ENCODE assay signal across 20 cellular contexts in the genomic region with DNA sequence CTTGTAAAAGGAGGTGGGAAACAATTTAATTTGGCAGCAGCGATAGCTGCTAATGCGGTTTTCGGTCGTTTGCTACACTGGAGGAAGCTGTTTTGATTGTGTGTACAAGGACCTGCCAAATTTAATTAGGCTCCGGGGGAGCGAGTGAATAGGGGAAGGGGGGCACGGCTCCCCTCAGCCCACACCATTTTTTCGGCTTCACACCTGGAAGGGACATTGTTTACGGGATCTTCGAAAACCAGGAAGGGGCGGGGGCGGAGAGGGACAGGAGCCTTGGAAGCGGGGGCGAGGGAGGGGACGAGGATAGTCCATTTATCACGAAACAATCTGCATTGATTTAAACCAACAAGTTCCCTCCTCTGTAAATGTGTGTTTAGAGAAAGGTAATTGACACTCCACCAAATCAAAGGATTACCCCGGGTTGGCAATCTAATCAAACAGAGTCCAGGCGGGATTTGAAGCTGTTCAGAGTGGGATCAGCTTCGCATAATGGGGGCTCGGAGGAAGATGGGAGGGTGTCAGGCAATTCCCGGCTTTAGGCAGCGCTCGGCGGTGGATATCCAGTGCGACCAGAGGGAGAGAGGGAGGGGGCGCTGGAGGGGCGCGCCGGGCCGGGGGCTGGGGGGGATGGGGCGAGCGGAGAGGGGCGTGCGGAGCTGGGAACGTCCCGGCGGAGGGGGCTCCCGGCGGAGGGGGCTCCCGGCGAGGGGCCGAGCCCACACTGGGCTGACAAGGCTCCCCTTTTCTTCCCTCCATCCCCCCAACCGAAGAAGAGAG. TPM values are rescaled to one million over a fixed set of nuclear protein-coding genes. Genes with fewer than 3 reads are reported as not detected.
DNase-seq lines count a peak whose midpoint lies in the region; ATAC-seq, FAIRE-seq and TF ChIP-seq lines count a peak whose summit lies in the region.
"Had no signal": no experiment of that assay in that cellular context is flagged by ENCODE, and none has a peak within 500 bp of the region (broad histone marks: within the 10 kb centered on the region; RNA-seq: fewer than 3 reads in every experiment).

No MANE protein-coding gene starts in this region.

- POLR2A ChIA-PET in A549 (lab: Yijun Ruan, JAX), result no interaction called here

- TF ChIP-seq RAD21 in A549 (conservative IDR thresholded peaks at IDR 0.05 in 1 of 2, IDR thresholded peaks at IDR 0.05 in 1 of 2), result no peak

- H4K8ac ChIP-seq in mesendoderm (ENCODE audit: low read depth, low read length), result no peak overlapping the region

- H3K4me1 ChIP-seq in A549 (no peaks in the 10 kb centered on the region), ES-I3 (ENCODE audit: insufficient read depth, low read length) (peaks cover 22% of the 10 kb centered on the region), mesendoderm (ENCODE audit: control insufficient read depth, low read depth, low read length) (peaks cover 12% of the 10 kb centered on the region), hepatocyte (ENCODE audit: insufficient read depth) (peaks cover 7% of the 10 kb centered on the region)
- H3K4me1 ChIP-seq: lower lobe of right lung had no signal

- no peak for TF ChIP-seq POLR2A in A549 (IDR thresholded peaks at IDR 0.05; ENCODE audit: low read length)

- peak overlapping the region; percentile 83 for H3K18ac ChIP-seq in mesendoderm (ENCODE audit: low read length)

- H3K27ac Mint-ChIP-seq in natural killer cell treated with Interleukin-12 subunit alpha and Interleukin-12 subunit beta and Interleukin-15 and Interleukin-18, amount 100 ng/mL, for 72 hours, result no peak overlapping the region
- H3K27ac Mint-ChIP-seq: stimulated activated effector memory CD8-positive, alpha-beta T cell treated with anti-CD3 and anti-CD28 coated beads, Interleukin-12 subunit alpha, Interleukin-12 subunit beta, amount 100 ng/mL, for 72 hours had no signal

- CTCF ChIA-PET in A549 (lab: Yijun Ruan, JAX), result interaction anchor here (1.4 kb wide), 1 partner anchor 273 kb away, joined by 3 read pairs; no protein-coding TSS in a partner anchor

- H3K4me3 ChIP-seq in A549 (no peak overlapping the region), mesendoderm (ENCODE audit: low read length) (no peak overlapping the region), hepatocyte (no peak overlapping the region)
- H3K4me3 ChIP-seq: esophagus muscularis mucosa, lower lobe of right lung, thyroid gland had no signal

- H4K20me1 ChIP-seq in hepatocyte (ENCODE audit: insufficient read depth, poor library complexity, severe bottlenecking), result no peaks in the 10 kb centered on the region

- no peaks in the 10 kb centered on the region for H3K36me3 Mint-ChIP-seq in natural killer cell treated with Interleukin-12 subunit alpha and Interleukin-12 subunit beta and Interleukin-15 and Interleukin-18, amount 100 ng/mL, for 72 hours

- no peak for DNase-seq in A549 (ENCODE audit: low read depth in 1 of 2, low spot score in 1 of 2)
- peak; percentile 81 for DNase-seq in NCI-H82 (lab: John Stamatoyannopoulos, UW)
- peak; percentile 77 for DNase-seq in mesendoderm
- no peak for DNase-seq in hepatocyte (ENCODE audit: low spot score)
- DNase-seq in natural killer cell treated with Interleukin-12 subunit alpha and Interleukin-12 subunit beta and Interleukin-15 and Interleukin-18, amount 100 ng/mL, for 72 hours (ENCODE audit: low spot score), result no peak
- DNase-seq: HCEC 1CT, lower lobe of right lung, NCI-H1694, NCI-H446 treated with DMSO at 0.1 percent for 48 hours, SIG-M5, thyroid gland had no signal

- ATAC-seq in A549 (no peak), GM21360 (IDR thresholded peaks at IDR 0.05; ENCODE audit: unreplicated experiment) (no peak)
- no peak for ATAC-seq in activated CD4-positive, CD25-positive, alpha-beta regulatory T cell treated with anti-CD3 and anti-CD28 coated beads, Interleukin-2, amount 50 U/mL, for 24 hours
- ATAC-seq in natural killer cell treated with Interleukin-12 subunit alpha and Interleukin-12 subunit beta and Interleukin-15 and Interleukin-18, amount 100 ng/mL, for 72 hours, result no peak
- ATAC-seq: lower lobe of right lung; stimulated activated effector memory CD8-positive, alpha-beta T cell treated with anti-CD3 and anti-CD28 coated beads, Interleukin-12 subunit alpha, Interleukin-12 subunit beta, amount 100 ng/mL, for 72 hours had no signal

- H4K5ac ChIP-seq in mesendoderm (ENCODE audit: low read length), result no peak overlapping the region

- H3K9me3 Mint-ChIP-seq in natural killer cell treated with Interleukin-12 subunit alpha and Interleukin-12 subunit beta and Interleukin-15 and Interleukin-18, amount 100 ng/mL, for 72 hours, result no peaks in the 10 kb centered on the region
- H3K9me3 Mint-ChIP-seq: stimulated activated effector memory CD8-positive, alpha-beta T cell treated with anti-CD3 and anti-CD28 coated beads, Interleukin-12 subunit alpha, Interleukin-12 subunit beta, amount 100 ng/mL, for 72 hours had no signal

- TF ChIP-seq CTCF in A549 (IDR thresholded peaks at IDR 0.05) (no peak), hepatocyte (IDR thresholded peaks at IDR 0.05; ENCODE audit: poor library complexity) (no peak)

- H2AFZ ChIP-seq in hepatocyte, result no peak overlapping the region

- no peaks in the 10 kb centered on the region for H3K9me3 ChIP-seq in A549
- no peaks in the 10 kb centered on the region for H3K9me3 ChIP-seq in ES-I3 (ENCODE audit: control insufficient read depth, insufficient read depth, low read length)
- no peaks in the 10 kb centered on the region for H3K9me3 ChIP-seq in hepatocyte (ENCODE audit: low read depth)
- H3K9me3 ChIP-seq: esophagus muscularis mucosa, lower lobe of right lung, thyroid gland had no signal

- H3K9ac ChIP-seq in ES-I3 (ENCODE audit: low read depth, low read length), result peak overlapping the region; percentile 9; the same call in 1 of the 2 replicates
- H3K9ac ChIP-seq in mesendoderm (ENCODE audit: low read length), result no peak overlapping the region

- H3K36me3 ChIP-seq in ES-I3 (ENCODE audit: insufficient read depth, low read length) (no peaks in the 10 kb centered on the region), mesendoderm (ENCODE audit: control insufficient read depth, insufficient read depth, low read length) (no peaks in the 10 kb centered on the region), hepatocyte (replicated peaks; ENCODE audit: insufficient read depth, low read depth) (no peaks in the 10 kb centered on the region)
- H3K36me3 ChIP-seq: esophagus muscularis mucosa, lower lobe of right lung, thyroid gland had no signal

- no peak overlapping the region for H2AK5ac ChIP-seq in mesendoderm (ENCODE audit: low read length)

- H2BK120ac ChIP-seq in mesendoderm (ENCODE audit: low read depth, low read length), result peak overlapping the region; percentile 85

- no peaks in the 10 kb centered on the region for H3K79me1 ChIP-seq in mesendoderm (ENCODE audit: low read length)

- H3K27me3 ChIP-seq in mesendoderm (ENCODE audit: insufficient read depth, low read length, poor library complexity) (peaks cover 56% of the 10 kb centered on the region), hepatocyte (peaks cover 100% of the 10 kb centered on the region)

- H3K4me1 Mint-ChIP-seq in natural killer cell treated with Interleukin-12 subunit alpha and Interleukin-12 subunit beta and Interleukin-15 and Interleukin-18, amount 100 ng/mL, for 72 hours (ENCODE audit: low read depth in 2 of 2), result peaks cover 0 to 3% of the 10 kb centered on the region in 2 donors

- no peak overlapping the region for H3K4ac ChIP-seq in mesendoderm (ENCODE audit: low read depth, low read length)

- H3K79me2 ChIP-seq in mesendoderm (ENCODE audit: control insufficient read depth, insufficient read depth, low read length), result no peaks in the 10 kb centered on the region
- H3K79me2 ChIP-seq in hepatocyte, result no peaks in the 10 kb centered on the region

- TF ChIP-seq EP300 in A549 (IDR thresholded peaks at IDR 0.05), result no peak

- H2BK15ac ChIP-seq in mesendoderm (replicated peaks; ENCODE audit: low read depth), result no peak overlapping the region

- H3K4me2 ChIP-seq in A549 (peak overlapping the region; percentile 62), mesendoderm (ENCODE audit: low read length) (peak overlapping the region; percentile 5), hepatocyte (no peak overlapping the region)

- FAIRE-seq in A549 (lab: Jason Lieb, UNC), result no peak
- FAIRE-seq: G401.6, GM12892 had no signal

- H3K27me3 Mint-ChIP-seq in natural killer cell treated with Interleukin-12 subunit alpha and Interleukin-12 subunit beta and Interleukin-15 and Interleukin-18, amount 100 ng/mL, for 72 hours, result peaks cover 69 to 92% of the 10 kb centered on the region in 2 donors

- H3K27ac ChIP-seq in A549, result no peak overlapping the region
- no peak overlapping the region for H3K27ac ChIP-seq in mesendoderm (ENCODE audit: low read depth, low read length)
- no peak overlapping the region for H3K27ac ChIP-seq in hepatocyte
- H3K27ac ChIP-seq: esophagus muscularis mucosa, lower lobe of right lung, thyroid gland had no signal

- no peak overlapping the region for H2BK5ac ChIP-seq in mesendoderm (ENCODE audit: low read length)

- peak overlapping the region; percentile 44 for H3K56ac ChIP-seq in mesendoderm (ENCODE audit: low read length)

- H3K23ac ChIP-seq in mesendoderm (ENCODE audit: low read length), result no peak overlapping the region

- no peak overlapping the region for H3K4me3 Mint-ChIP-seq in natural killer cell treated with Interleukin-12 subunit alpha and Interleukin-12 subunit beta and Interleukin-15 and Interleukin-18, amount 100 ng/mL, for 72 hours
- H3K4me3 Mint-ChIP-seq: stimulated activated effector memory CD8-positive, alpha-beta T cell treated with anti-CD3 and anti-CD28 coated beads, Interleukin-12 subunit alpha, Interleukin-12 subunit beta, amount 100 ng/mL, for 72 hours had no signal

- 66% methylated on average over 18 of the region's 43 CpGs for WGBS in A549 (ENCODE audit: missing lambda C conversion rate)
- WGBS in mesendoderm (ENCODE audit: extremely low coverage, insufficient coverage, low lambda C conversion rate), result no CpG with 5 or more reads among the region's 43 CpGs
- 2% methylated on average over 40 of the region's 43 CpGs for WGBS in hepatocyte (ENCODE audit: low lambda C conversion rate, missing lambda C conversion rate)

- H3K9me2 ChIP-seq in hepatocyte (replicated peaks; ENCODE audit: insufficient read depth), result no peaks in the 10 kb centered on the region

TF ChIP-seq in A549, 52 proteins besides CTCF, POLR2A, EP300 and RAD21:
- TF ChIP-seq ESRRA (IDR thresholded peaks at IDR 0.05; ENCODE audit: borderline replicate concordance, low read length), result no peak

RNA-seq across cellular contexts. Expression of a gene that starts 9.8 kb away (rescaled TPM):
- polyA plus RNA-seq in A549 (2011; rRNA removed) (0.48 and 0.93 TPM in 2 replicates), A549 (2017; fragmentation: RNase III; extraction: RNeasy Plus Mini Kit Qiagen cat#74134 plus additional on column Dnase treatment) (0.13 to 0.23 TPM (median 0.21 TPM) in 3 replicates), hepatocyte (not detected in 2 replicates)
- 0.18 and 0.19 TPM in 2 replicates for polyA plus RNA-seq in A549 (2012; cell fraction: cytosol; rRNA removed)
- 0.16 and 0.19 TPM in 2 replicates for polyA plus RNA-seq in A549 (2012; cell fraction: nucleus; rRNA removed)
- polyA minus RNA-seq in A549 (2011; rRNA and poly(A)+ RNA removed), result 0.45 and 0.54 TPM in 2 replicates
- 0.06 TPM for polyA plus RNA-seq in mesendoderm (2013, experiment 1 of 2)
- 0.01 TPM for polyA plus RNA-seq in mesendoderm (2013, experiment 2 of 2)
- total RNA-seq in hepatocyte, result not detected in 2 replicates
- not detected for total RNA-seq in natural killer cell treated with Interleukin-12 subunit alpha and Interleukin-12 subunit beta and Interleukin-15 and Interleukin-18, amount 100 ng/mL, for 72 hours
- total RNA-seq: esophagus muscularis mucosa, glomerular endothelial cell, HT-29, lower lobe of right lung had no signal

Comparison
In these comparisons a context has a peak if more than half of its experiments do, and no peak if none do; other contexts are left out.
1. DNase-seq: peak in NCI-H82 (single experiment) and mesendoderm (single experiment); none in A549 (0 of 2), hepatocyte (single experiment) and natural killer cell treated with Interleukin-12 subunit alpha and Interleukin-12 subunit beta and Interleukin-15 and Interleukin-18, amount 100 ng/mL, for 72 hours (single experiment).